20 cellular contexts compared by ENCODE assay signal in the genomic region with DNA sequence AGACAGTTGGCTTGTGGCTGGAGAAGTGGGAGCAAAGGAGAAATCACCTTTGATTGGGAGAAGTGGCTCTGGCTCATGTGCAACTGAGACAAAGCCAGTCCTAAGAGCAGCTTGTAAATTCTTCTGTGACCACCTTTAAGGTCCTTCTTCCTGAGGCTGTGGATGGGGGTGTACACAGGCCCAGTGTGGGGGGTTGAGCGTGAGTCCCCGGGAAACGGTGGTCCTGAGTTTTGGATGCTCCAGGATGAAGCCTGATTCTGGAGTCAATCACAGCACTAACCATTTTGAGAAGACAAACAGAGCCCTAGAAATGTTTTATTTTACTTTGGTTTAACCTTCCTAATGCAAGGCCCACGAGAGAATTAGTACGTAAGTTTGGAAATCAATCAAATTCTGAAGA. TPM values are rescaled to one million over a fixed set of nuclear protein-coding genes. Genes with fewer than 3 reads are reported as not detected.
"Had no signal": no experiment of that assay in that cellular context is flagged by ENCODE, and none has a peak within 500 bp of the region (broad histone marks: within the 10 kb centered on the region; RNA-seq: fewer than 3 reads in every experiment).

No MANE protein-coding gene starts in this region.

- H3K27me3 ChIP-seq: adrenal gland had no signal

- H3K4me3 ChIP-seq: adrenal gland, esophagus squamous epithelium, skin epidermis, suprapubic skin had no signal

- H3K36me3 Mint-ChIP-seq: activated naive CD4-positive, alpha-beta T cell treated with anti-CD3 and anti-CD28 coated beads, Interleukin-2, amount 50 U/mL, for 72 hours; natural killer cell treated with Interleukin-12 subunit alpha and Interleukin-12 subunit beta and Interleukin-15 and Interleukin-18, amount 100 ng/mL, for 72 hours had no signal

- H3K27ac ChIP-seq: adrenal gland, esophagus squamous epithelium, skin epidermis, suprapubic skin, WERI-Rb-1 had no signal

- H3K27ac Mint-ChIP-seq: activated naive CD4-positive, alpha-beta T cell treated with anti-CD3 and anti-CD28 coated beads, Interleukin-2, amount 50 U/mL, for 72 hours; activated T-cell treated with anti-CD3 and anti-CD28 coated beads, Interleukin-2, amount 50 U/mL, for 72 hours; stimulated activated naive CD8-positive, alpha-beta T cell treated with anti-CD3 and anti-CD28 coated beads, Interleukin-15, Interleukin-2, amounts not matched to agents 100 ng/mL and 50 ng/mL, for 24 hours had no signal

- H3K36me3 ChIP-seq: adrenal gland, esophagus squamous epithelium, suprapubic skin, WERI-Rb-1 had no signal

- H3K9me3 ChIP-seq: adrenal gland, esophagus squamous epithelium, suprapubic skin had no signal

- H3K4me3 Mint-ChIP-seq: activated T-cell treated with anti-CD3 and anti-CD28 coated beads, Interleukin-2, amount 50 U/mL, for 72 hours; natural killer cell treated with Interleukin-12 subunit alpha and Interleukin-12 subunit beta and Interleukin-15 and Interleukin-18, amount 100 ng/mL, for 72 hours; stimulated activated naive CD8-positive, alpha-beta T cell treated with anti-CD3 and anti-CD28 coated beads, Interleukin-15, Interleukin-2, amounts not matched to agents 100 ng/mL and 50 ng/mL, for 24 hours had no signal

- H3K9me3 Mint-ChIP-seq: activated naive CD4-positive, alpha-beta T cell treated with anti-CD3 and anti-CD28 coated beads, Interleukin-2, amount 50 U/mL, for 72 hours; activated T-cell treated with anti-CD3 and anti-CD28 coated beads, Interleukin-2, amount 50 U/mL, for 72 hours; natural killer cell treated with Interleukin-12 subunit alpha and Interleukin-12 subunit beta and Interleukin-15 and Interleukin-18, amount 100 ng/mL, for 72 hours; stimulated activated naive CD8-positive, alpha-beta T cell treated with anti-CD3 and anti-CD28 coated beads, Interleukin-15, Interleukin-2, amounts not matched to agents 100 ng/mL and 50 ng/mL, for 24 hours had no signal

- DNase-seq: activated CD4-positive, alpha-beta T cell treated with anti-CD3 and anti-CD28 coated beads for 1 hour; activated effector memory CD4-positive, alpha-beta T cell treated with anti-CD3 and anti-CD28 coated beads, Interleukin-2, amount 50 U/mL, for 16 hours; activated T-cell treated with anti-CD3 and anti-CD28 coated beads, Interleukin-2, amount 50 U/mL, for 72 hours; effector memory CD4-positive, alpha-beta T cell; esophagus squamous epithelium; mesenchymal stem cell; occipital lobe; right cardiac atrium; stimulated activated CD4-positive, alpha-beta T cell treated with anti-CD3 and anti-CD28 coated beads, Interleukin-15, amount 100 ng/mL, for 24 hours; stimulated activated CD4-positive, alpha-beta T cell treated with anti-CD3 and anti-CD28 coated beads, Interleukin-2, amount 100 ng/mL, for 48 hours; T-helper 2 cell; trophoblast cell; WERI-Rb-1 had no signal

RNA-seq across cellular contexts. Expression of a gene that starts 3.9 kb away (rescaled TPM):
- total RNA-seq: endothelial cell of umbilical vein had no signal
